In the genomic region with DNA sequence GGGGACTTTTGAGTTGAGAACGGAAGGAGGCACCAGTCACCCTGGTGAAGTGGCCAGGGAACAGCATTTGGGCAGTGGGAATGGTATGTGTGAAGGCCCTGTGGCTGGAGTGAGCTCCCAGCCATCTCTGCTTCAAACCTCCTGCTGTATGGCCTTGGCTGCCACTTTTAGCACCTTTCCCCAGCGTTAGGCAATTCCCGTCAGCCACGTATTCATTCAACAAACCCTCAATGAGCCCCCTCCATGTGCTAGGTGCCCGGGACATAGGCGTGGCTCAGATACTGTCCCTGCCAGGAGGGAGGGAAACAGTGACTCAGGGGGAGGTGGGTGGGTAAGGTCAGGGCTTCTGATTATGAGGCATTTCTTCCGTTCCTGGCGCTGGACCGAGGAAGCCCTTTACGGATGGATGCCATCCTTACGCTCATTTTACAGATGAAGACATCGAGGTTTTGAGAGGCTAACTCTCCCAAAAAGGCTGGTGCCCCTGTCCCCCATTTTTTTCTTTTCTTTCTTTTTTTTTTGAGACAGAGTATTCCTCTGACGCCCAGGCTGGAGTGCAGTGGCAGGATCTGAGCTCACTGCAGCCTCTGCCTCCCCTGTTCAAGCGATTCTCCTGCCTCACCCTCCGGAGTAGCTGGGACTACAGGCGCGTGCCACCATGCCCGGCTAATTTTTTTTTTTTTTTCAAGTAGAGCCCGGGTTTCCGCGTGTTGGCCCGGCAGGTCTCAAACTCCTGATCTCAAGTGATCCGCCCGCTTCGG, we compare ENCODE assay signal across 10 cellular contexts. TPM values are rescaled to one million over a fixed set of nuclear protein-coding genes. Genes with fewer than 3 reads are reported as not detected.
DNase-seq lines count a peak whose midpoint lies in the region; ATAC-seq and TF ChIP-seq lines count a peak whose summit lies in the region.
"Had no signal": no experiment of that assay in that cellular context is flagged by ENCODE, and none has a peak within 500 bp of the region (broad histone marks: within the 10 kb centered on the region; RNA-seq: fewer than 3 reads in every experiment).

No MANE protein-coding gene starts in this region.

- intact Hi-C loops in transverse colon (cut with DNase I; ENCODE audit: low total_unique reads): loop anchor here (10.0 kb wide), 2 partner anchors 179 to 611 kb away; no protein-coding TSS in a partner anchor

- ATAC-seq in foreskin keratinocyte: no peak
- no peak for ATAC-seq in HG03342 (IDR thresholded peaks at IDR 0.05; ENCODE audit: unreplicated experiment)

- POLR2A ChIA-PET in activated CD4-positive, alpha-beta memory T cell treated with anti-CD3 and anti-CD28 coated beads, Interleukin-2, amount 10 ng/mL, durations not matched to agents 7 days and 5 days (lab: Charles Lee): interaction anchor here (0.6 kb wide), 1 partner anchor 53 kb away, joined by 3 read pairs; no protein-coding TSS in a partner anchor

- H3K27me3 ChIP-seq in foreskin keratinocyte: no peaks in the 10 kb centered on the region
- no peaks in the 10 kb centered on the region for H3K27me3 ChIP-seq in transverse colon

- peaks cover 0 to 8% (median 2%) of the 10 kb centered on the region in 4 donors for H3K36me3 ChIP-seq in transverse colon

- no peaks in the 10 kb centered on the region for H3K36me3 Mint-ChIP-seq in activated CD4-positive, alpha-beta memory T cell treated with anti-CD3 and anti-CD28 coated beads, Interleukin-2, amount 10 ng/mL, durations not matched to agents 7 days and 5 days (ENCODE audit: low read depth)

- H3K27ac ChIP-seq in foreskin keratinocyte: no peak overlapping the region
- peak overlapping the region in 3 of 4 donors; percentile 35 to 59 (median 54) for H3K27ac ChIP-seq in transverse colon

- WGBS in transverse colon (ENCODE audit: low coverage in 1 of 2), 2 donors: 80 to 81% methylated on average over 1 to 25 of the region's 25 CpGs

- H3K27me3 Mint-ChIP-seq in activated CD4-positive, alpha-beta memory T cell treated with anti-CD3 and anti-CD28 coated beads, Interleukin-2, amount 10 ng/mL, durations not matched to agents 7 days and 5 days: peaks cover 4% of the 10 kb centered on the region

- in situ Hi-C loops in transverse colon (cut with MboI; ENCODE audit: low pct_ligation_motif_present in 1 of 4, low pct_unique_long_range_greater_than_20kb in 1 of 4, low sequenced_read_pairs in 3 of 4): loop anchor here (5.0 to 25.0 kb wide), 4 partner anchors 106 to 154 kb away; a partner anchor contains a TSS

- no peak overlapping the region for H3K4me3 ChIP-seq in transverse colon

- H3K4me3 Mint-ChIP-seq in activated CD4-positive, alpha-beta memory T cell treated with anti-CD3 and anti-CD28 coated beads, Interleukin-2, amount 10 ng/mL, durations not matched to agents 7 days and 5 days: peak overlapping the region; percentile 57

- H3K9me3 ChIP-seq in transverse colon: no peaks in the 10 kb centered on the region

- DNase-seq in activated effector memory CD4-positive, alpha-beta T cell treated with anti-CD3 and anti-CD28 coated beads, Interleukin-2, amount 50 U/mL, for 16 hours: peak; percentile 63
- DNase-seq in activated effector memory CD4-positive, alpha-beta T cell treated with Interleukin-2 at 50 U/mL for 16 hours: no peak
- no peak for DNase-seq in activated CD4-positive, alpha-beta memory T cell treated with anti-CD3 and anti-CD28 coated beads, Interleukin-2, amount 10 ng/mL, durations not matched to agents 7 days and 5 days
- DNase-seq in foreskin keratinocyte (peak; percentile 13 to 37), transverse colon (no peak), pons (ENCODE audit: low spot score) (no peak), NCI-H1694 (lab: John Stamatoyannopoulos, UW) (no peak)
- DNase-seq: NCI-H2227 treated with DMSO at 0.1 percent for 48 hours; stimulated activated CD4-positive, alpha-beta T cell treated with anti-CD3 and anti-CD28 coated beads, Interleukin-4, amount 100 ng/mL, for 1 hour had no signal

- CTCF ChIA-PET in activated CD4-positive, alpha-beta memory T cell treated with anti-CD3 and anti-CD28 coated beads, Interleukin-2, amount 10 ng/mL, durations not matched to agents 7 days and 5 days (lab: Charles Lee): interaction anchor here (0.7 to 2.3 kb wide), 6 partner anchors 8 to 151 kb away, joined by 3 to 10 read pairs (median 4); no protein-coding TSS in a partner anchor

- TF ChIP-seq EP300 in transverse colon (IDR thresholded peaks at IDR 0.05; ENCODE audit: low read depth): no peak

- TF ChIP-seq CTCF in foreskin keratinocyte (conservative IDR thresholded peaks at IDR 0.05): no peak
- TF ChIP-seq CTCF in transverse colon (IDR thresholded peaks at IDR 0.05): no peak

- no peak for TF ChIP-seq POLR2A in transverse colon (IDR thresholded peaks at IDR 0.05)

- H3K4me1 Mint-ChIP-seq in activated CD4-positive, alpha-beta memory T cell treated with anti-CD3 and anti-CD28 coated beads, Interleukin-2, amount 10 ng/mL, durations not matched to agents 7 days and 5 days: peaks cover 6% of the 10 kb centered on the region

- H3K27ac Mint-ChIP-seq in activated CD4-positive, alpha-beta memory T cell treated with anti-CD3 and anti-CD28 coated beads, Interleukin-2, amount 10 ng/mL, durations not matched to agents 7 days and 5 days: no peak overlapping the region

- no peaks in the 10 kb centered on the region for H3K4me1 ChIP-seq in foreskin keratinocyte
- peaks cover 0 to 37% (median 23%) of the 10 kb centered on the region in 4 donors for H3K4me1 ChIP-seq in transverse colon

- no peaks in the 10 kb centered on the region for H3K9me3 Mint-ChIP-seq in activated CD4-positive, alpha-beta memory T cell treated with anti-CD3 and anti-CD28 coated beads, Interleukin-2, amount 10 ng/mL, durations not matched to agents 7 days and 5 days

RNA-seq across cellular contexts. Expression of a gene that starts 37.5 kb away (rescaled TPM):
- total RNA-seq in activated CD4-positive, alpha-beta memory T cell treated with anti-CD3 and anti-CD28 coated beads, Interleukin-2, amount 10 ng/mL, durations not matched to agents 7 days and 5 days: 1 to 10 TPM; 2.6 to 2.7 TPM
- total RNA-seq in foreskin keratinocyte (29.8 and 36.6 TPM in 2 replicates), transverse colon (100 to 1,000 TPM in 3 of 4 donors, 10 to 100 TPM in 1; 87.0 to 155 (median 130) TPM)
- polyA plus RNA-seq in foreskin keratinocyte: 22.2 and 26.2 TPM in 2 replicates

Comparison
In these comparisons a context has a peak if more than half of its experiments do, and no peak if none do; other contexts are left out.
1. DNase-seq: peak in activated effector memory CD4-positive, alpha-beta T cell treated with anti-CD3 and anti-CD28 coated beads, Interleukin-2, amount 50 U/mL, for 16 hours (single experiment) and foreskin keratinocyte (2 of 2); none in activated effector memory CD4-positive, alpha-beta T cell treated with Interleukin-2 at 50 U/mL for 16 hours (single experiment), activated CD4-positive, alpha-beta memory T cell treated with anti-CD3 and anti-CD28 coated beads, Interleukin-2, amount 10 ng/mL, durations not matched to agents 7 days and 5 days (single experiment), transverse colon (single experiment), pons (single experiment) and NCI-H1694 (single experiment).